7 cellular contexts compared by ENCODE assay signal in the genomic region with DNA sequence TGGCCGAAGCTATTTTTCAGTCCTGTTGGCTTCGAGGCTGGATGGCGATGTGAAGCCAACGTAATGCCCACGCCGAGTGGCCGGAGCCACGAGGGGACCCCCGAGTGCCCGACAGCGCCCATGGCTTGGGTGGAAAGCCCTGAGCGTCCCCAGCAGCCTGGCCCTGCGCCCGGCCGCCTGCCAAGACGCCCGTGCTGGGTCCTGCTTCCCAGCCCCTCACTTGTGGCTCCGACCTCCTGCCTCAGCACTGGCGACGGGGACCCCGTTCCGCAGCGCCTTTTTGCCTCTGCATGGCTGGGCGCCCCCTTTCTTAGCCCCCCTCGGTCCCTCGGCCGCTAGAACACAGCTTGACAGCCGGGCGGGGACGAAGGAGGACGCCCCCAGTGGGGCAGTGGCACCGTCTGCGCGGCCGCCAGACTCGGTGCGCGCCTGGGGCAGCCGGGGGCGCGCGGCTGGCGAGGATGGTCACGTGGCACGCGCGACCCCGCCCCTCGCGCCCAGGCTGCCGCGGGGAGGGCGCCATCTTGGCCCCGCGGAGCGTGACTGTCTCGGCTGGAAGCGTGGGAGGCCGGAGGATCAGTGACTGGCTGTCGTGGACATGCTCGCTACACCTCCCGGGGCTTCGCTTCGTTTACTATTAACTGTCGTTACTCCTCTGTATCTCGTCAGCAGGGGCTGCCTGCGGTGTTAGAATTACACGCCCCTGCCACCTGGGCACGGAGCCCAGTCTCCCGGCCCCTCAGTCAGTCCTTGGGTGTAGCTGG. TPM values are rescaled to one million over a fixed set of nuclear protein-coding genes. Genes with fewer than 3 reads are reported as not detected.
DNase-seq lines count a peak whose midpoint lies in the region; ATAC-seq, FAIRE-seq and TF ChIP-seq lines count a peak whose summit lies in the region.

No MANE protein-coding gene starts in this region.

- H3K4me2 ChIP-seq in keratinocyte (ENCODE audit: control insufficient read depth, extremely low read depth, insufficient read depth, low read depth, low read length): peak overlapping the region; percentile 89

- H3K4me3 Mint-ChIP-seq in activated B cell treated with CpG ODN at 0.5 μM for 24 hours: peak overlapping the region; percentile 88

- H2AFZ ChIP-seq in keratinocyte (ENCODE audit: control insufficient read depth, low read length): peak overlapping the region; percentile 97

- H3K9ac ChIP-seq in keratinocyte (ENCODE audit: control insufficient read depth, extremely low read depth, insufficient read depth, low read length): peak overlapping the region; percentile 90

- FAIRE-seq in keratinocyte (lab: Jason Lieb, UNC): no peak

- peak; percentile 33 for DNase-seq in NCI-H1694 (lab: John Stamatoyannopoulos, UW)
- peak; percentile 84 for DNase-seq in activated B cell treated with CpG ODN at 0.5 μM for 24 hours
- peak in 57 of 61 donors; percentile 27 to 86 (median 69) for DNase-seq in caudate nucleus (lab: John Stamatoyannopoulos, UW)
- DNase-seq in keratinocyte (ENCODE audit: low read depth, low spot score): no peak
- peak; percentile 74 to 82 (median 78) for DNase-seq in stimulated activated CD4-positive, alpha-beta T cell treated with anti-CD3 and anti-CD28 coated beads, Interleukin-12 subunit alpha, Interleukin-12 subunit beta, amount 100 ng/mL, for 48 hours (ENCODE audit: low read depth in 2 of 3, low spot score in 1 of 3)

- H3K79me2 ChIP-seq in keratinocyte (ENCODE audit: control insufficient read depth, insufficient read depth, low read length): peaks cover 26% of the 10 kb centered on the region

- peaks cover 15% of the 10 kb centered on the region for H3K27me3 Mint-ChIP-seq in activated B cell treated with CpG ODN at 0.5 μM for 24 hours

- H3K27ac Mint-ChIP-seq in activated B cell treated with CpG ODN at 0.5 μM for 24 hours: peak overlapping the region; percentile 79

- H3K4me1 Mint-ChIP-seq in activated B cell treated with CpG ODN at 0.5 μM for 24 hours: peaks cover 13% of the 10 kb centered on the region

- no peaks in the 10 kb centered on the region for H4K20me1 ChIP-seq in keratinocyte (ENCODE audit: control insufficient read depth, extremely low read depth, insufficient read depth, low read length)

- dilution Hi-C loops in keratinocyte (cut with MboI; ENCODE audit: extremely low pct_ligation_motif_present, low sequenced_read_pairs): loop anchor here (25.0 kb wide), 1 partner anchor 108 kb away; no protein-coding TSS in a partner anchor

- no peaks in the 10 kb centered on the region for H3K36me3 Mint-ChIP-seq in activated B cell treated with CpG ODN at 0.5 μM for 24 hours (ENCODE audit: low read depth)

- no peak for TF ChIP-seq CTCF in activated B cell treated with CpG ODN at 0.5 μM for 24 hours (IDR thresholded peaks at IDR 0.05)
- peak in 1 of 3 experiments; percentile 26 for TF ChIP-seq CTCF in keratinocyte (optimal IDR thresholded peaks at IDR 0.05 in 1 of 3, IDR thresholded peaks at IDR 0.05 in 1 of 3, conservative IDR thresholded peaks at IDR 0.05 in 1 of 3; ENCODE audit: extremely low read depth in 1 of 3, insufficient read depth in 2 of 3, low read length in 3 of 3)

- POLR2A ChIA-PET in activated B cell treated with CpG ODN at 0.5 μM for 24 hours (lab: Charles Lee): interaction anchor here (1.0 to 2.6 kb wide), 2 partner anchors 13 to 138 kb away, joined by 3 to 19 read pairs; a partner anchor contains a TSS

- no peaks in the 10 kb centered on the region for H3K9me1 ChIP-seq in keratinocyte (ENCODE audit: control insufficient read depth, extremely low read depth, insufficient read depth, low read length)

- intact Hi-C loops in activated B cell treated with CpG ODN at 0.5 μM for 24 hours (cut with micrococcal nuclease): loop anchor here (1.0 kb wide), 1 partner anchor 14 kb away; a partner anchor contains a TSS

- CTCF ChIA-PET in activated B cell treated with CpG ODN at 0.5 μM for 24 hours (lab: Charles Lee): interaction anchor here (0.8 to 1.0 kb wide), 2 partner anchors 13 to 195 kb away, joined by 3 read pairs; a partner anchor contains a TSS

- ATAC-seq in GM18508 (IDR thresholded peaks at IDR 0.05; ENCODE audit: insufficient read depth, unreplicated experiment) (peak; percentile 46), HG02798 (IDR thresholded peaks at IDR 0.05; ENCODE audit: poor library complexity, unreplicated experiment) (peak; percentile 89), activated B cell treated with CpG ODN at 0.5 μM for 24 hours (ENCODE audit: low read depth) (peak; percentile 90)

- peaks cover 23% of the 10 kb centered on the region for H3K4me1 ChIP-seq in keratinocyte (ENCODE audit: control insufficient read depth, extremely low read depth, insufficient read depth, low read length)

- no peaks in the 10 kb centered on the region for H3K36me3 ChIP-seq in keratinocyte (ENCODE audit: control insufficient read depth in 2 of 2, extremely low read depth in 1 of 2, insufficient read depth in 2 of 2, low read length in 2 of 2)

- H3K27ac ChIP-seq in caudate nucleus (ENCODE audit: low read depth, low read length) (peak overlapping the region; percentile 91), keratinocyte (ENCODE audit: control insufficient read depth, insufficient read depth, low read length) (peak overlapping the region; percentile 96)

- H3K9me3 ChIP-seq in keratinocyte (ENCODE audit: control insufficient read depth, low read depth, low read length): no peaks in the 10 kb centered on the region

- H3K27me3 ChIP-seq in keratinocyte (ENCODE audit: control insufficient read depth, extremely low read depth, insufficient read depth, low read length): no peaks in the 10 kb centered on the region

- peak overlapping the region; percentile 60 to 91 (median 86) for H3K4me3 ChIP-seq in keratinocyte (ENCODE audit: control insufficient read depth in 2 of 3, extremely low read depth in 1 of 3, insufficient read depth in 2 of 3, low read depth in 1 of 3, low read length in 3 of 3)

- no peaks in the 10 kb centered on the region for H3K9me3 Mint-ChIP-seq in activated B cell treated with CpG ODN at 0.5 μM for 24 hours

RNA-seq across cellular contexts. Expression of a gene that starts 0.6 kb away (rescaled TPM):
- total RNA-seq in activated B cell treated with CpG ODN at 0.5 μM for 24 hours: 0.12 TPM in 1 of 2 replicates, not detected in the other
- polyA plus RNA-seq in keratinocyte: 7.5 to 18.8 TPM (median 12.5 TPM) in 3 replicates
- polyA plus RNA-seq in keratinocyte (2011; ENCODE audit: low read depth): 0.97 TPM
- polyA plus RNA-seq in keratinocyte (2011; cell fraction: cytosol; rRNA removed): 6.8 and 8.3 TPM in 2 replicates
- polyA plus RNA-seq in keratinocyte (2011; cell fraction: nucleus; rRNA removed): 5.9 and 7.1 TPM in 2 replicates
- 2.5 and 16.8 TPM in 2 replicates for polyA plus RNA-seq in keratinocyte (2012; ENCODE audit: low replicate concordance)
- polyA minus RNA-seq in keratinocyte: 17.4 to 120 TPM (median 39.5 TPM) in 3 replicates
- polyA minus RNA-seq in keratinocyte (2011; cell fraction: cytosol; rRNA and poly(A)+ RNA removed): 10.4 TPM
- 7.6 and 10.2 TPM in 2 replicates for polyA minus RNA-seq in keratinocyte (2011; cell fraction: nucleus; rRNA and poly(A)+ RNA removed)

RNA-seq across cellular contexts. Expression of a gene that starts 13.2 kb away (rescaled TPM):
- 22.8 and 24.5 TPM in 2 replicates for total RNA-seq in activated B cell treated with CpG ODN at 0.5 μM for 24 hours
- 61.3 to 114 TPM (median 85.0 TPM) in 3 replicates for polyA plus RNA-seq in keratinocyte
- polyA plus RNA-seq in keratinocyte (2011; ENCODE audit: low read depth): 21.7 TPM
- polyA plus RNA-seq in keratinocyte (2011; cell fraction: cytosol; rRNA removed): 70.7 and 110 TPM in 2 replicates
- polyA plus RNA-seq in keratinocyte (2011; cell fraction: nucleus; rRNA removed): 76.8 and 77.2 TPM in 2 replicates
- polyA plus RNA-seq in keratinocyte (2012; ENCODE audit: low replicate concordance): 25.7 and 75.8 TPM in 2 replicates
- polyA minus RNA-seq in keratinocyte: 90.8 to 161 TPM (median 92.2 TPM) in 3 replicates
- polyA minus RNA-seq in keratinocyte (2011; cell fraction: cytosol; rRNA and poly(A)+ RNA removed): 77.1 TPM
- 67.6 and 106 TPM in 2 replicates for polyA minus RNA-seq in keratinocyte (2011; cell fraction: nucleus; rRNA and poly(A)+ RNA removed)
